11 cellular contexts compared by ENCODE assay signal in the genomic region with DNA sequence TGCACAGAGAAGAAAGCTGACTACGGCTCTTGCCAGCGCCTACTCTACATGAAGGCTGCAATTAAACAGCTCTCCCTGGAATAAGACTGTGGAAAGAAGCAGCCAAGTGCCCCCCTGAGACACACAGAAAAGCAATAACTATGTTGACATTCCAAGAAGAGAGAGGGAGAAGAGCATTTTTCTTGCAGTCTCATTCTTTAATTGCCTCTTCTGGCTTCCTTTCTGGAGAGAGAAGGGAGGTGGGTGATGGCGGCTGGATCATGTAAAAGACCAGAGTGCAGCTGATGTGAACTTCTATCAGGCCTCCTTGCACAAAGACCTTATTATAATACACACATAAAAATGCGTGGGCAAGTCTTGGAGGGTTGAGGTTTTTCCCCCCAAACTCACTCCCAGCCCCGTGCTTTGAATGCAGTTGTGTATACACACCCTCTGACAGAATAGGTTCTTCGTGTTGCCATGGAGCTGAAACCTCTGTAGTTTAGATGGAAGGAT. TPM values are rescaled to one million over a fixed set of nuclear protein-coding genes. Genes with fewer than 3 reads are reported as not detected.
DNase-seq lines count a peak whose midpoint lies in the region; ATAC-seq and TF ChIP-seq lines count a peak whose summit lies in the region.
"Had no signal": no experiment of that assay in that cellular context is flagged by ENCODE, and none has a peak within 500 bp of the region (broad histone marks: within the 10 kb centered on the region; RNA-seq: fewer than 3 reads in every experiment).

No MANE protein-coding gene starts in this region.

- H3K36me3 ChIP-seq in CD4-positive, alpha-beta memory T cell (ENCODE audit: insufficient read depth, low read length), result no peaks in the 10 kb centered on the region
- no peaks in the 10 kb centered on the region for H3K36me3 ChIP-seq in neural progenitor cell
- 0 out of 2 replicates have a peak, but pooled peaks cover 5% of the 10 kb centered on the region for H3K36me3 ChIP-seq in GM23248 (ENCODE audit: low read depth)
- H3K36me3 ChIP-seq: pancreas had no signal

- H4K20me1 ChIP-seq in neural progenitor cell (ENCODE audit: low read depth) (no peaks in the 10 kb centered on the region), GM23248 (ENCODE audit: insufficient read depth) (no peaks in the 10 kb centered on the region)

- H3K4me2 ChIP-seq in neural progenitor cell (no peak overlapping the region), GM23248 (ENCODE audit: unreplicated experiment) (no peak overlapping the region)

- no peaks in the 10 kb centered on the region for H3K27me3 Mint-ChIP-seq in CD4-positive, alpha-beta memory T cell
- no peaks in the 10 kb centered on the region for H3K27me3 Mint-ChIP-seq in neural progenitor cell (ENCODE audit: insufficient read depth, low read depth)

- DNase-seq in CD4-positive, alpha-beta memory T cell, result peak; percentile 55 to 78 (median 66)
- peak; percentile 46 for DNase-seq in NCI-H2227 (lab: John Stamatoyannopoulos, UW; ENCODE audit: unreplicated experiment)
- DNase-seq in neural progenitor cell (ENCODE audit: low spot score), result no peak
- no peak for DNase-seq in CD1c-positive myeloid dendritic cell (ENCODE audit: extremely low spot score)
- DNase-seq in GM23248, result no peak
- no peak for DNase-seq in NCI-H526 treated with DMSO at 0.1 percent for 48 hours (lab: John Stamatoyannopoulos, UW)
- DNase-seq: pancreas had no signal

- H3K9me3 Mint-ChIP-seq in CD4-positive, alpha-beta memory T cell, result no peaks in the 10 kb centered on the region
- no peaks in the 10 kb centered on the region for H3K9me3 Mint-ChIP-seq in neural progenitor cell
- H3K9me3 Mint-ChIP-seq: activated T-helper 2 cell treated with anti-CD3 and anti-CD28 coated beads, Interferon-gamma antibody, Interleukin-2, Interleukin-4, amounts not matched to agents 10 μg/mL and 5 μg/mL and 100 μg/mL, durations not matched to agents 14 hours and 24 hours and 36 hours had no signal

- H3F3A ChIP-seq in neural progenitor cell (ENCODE audit: low read depth) (no peaks in the 10 kb centered on the region), GM23248 (ENCODE audit: insufficient read depth) (peaks cover 39% of the 10 kb centered on the region)

- H3K4me3 ChIP-seq in CD4-positive, alpha-beta memory T cell (ENCODE audit: low read length in 2 of 2), result peak overlapping the region in 1 of 2 donors; percentile 22
- H3K4me3 ChIP-seq in neural progenitor cell (no peak overlapping the region), GM23248 (no peak overlapping the region)
- H3K4me3 ChIP-seq: GM12878, pancreas had no signal

- H3K9ac ChIP-seq in neural progenitor cell, result no peak overlapping the region
- no peak overlapping the region for H3K9ac ChIP-seq in GM23248

- no peaks in the 10 kb centered on the region for H3K9me3 ChIP-seq in CD4-positive, alpha-beta memory T cell (ENCODE audit: control insufficient read depth in 1 of 2, low read length in 2 of 2)
- H3K9me3 ChIP-seq in neural progenitor cell (ENCODE audit: low read depth) (no peaks in the 10 kb centered on the region), GM23248 (ENCODE audit: low read depth) (no peaks in the 10 kb centered on the region)
- H3K9me3 ChIP-seq: pancreas had no signal

- POLR2A ChIA-PET in CD4-positive, alpha-beta memory T cell (lab: Charles Lee; ENCODE audit: partially characterized antibody), result interaction anchor here (1.1 to 11.0 kb wide), 17 partner anchors 9 to 76 kb away, joined by 3 to 274 read pairs (median 8); partner anchors contain the start of gene HIVEP2

- H2AFZ ChIP-seq in neural progenitor cell (replicated peaks) (no peak overlapping the region), GM23248 (no peak overlapping the region)

- peak overlapping the region in 3 of 7 donors; percentile 96 to 98 (median 98) for H3K27ac Mint-ChIP-seq in CD4-positive, alpha-beta memory T cell
- H3K27ac Mint-ChIP-seq in neural progenitor cell, result peak overlapping the region; percentile 55
- H3K27ac Mint-ChIP-seq: activated T-helper 2 cell treated with anti-CD3 and anti-CD28 coated beads, Interferon-gamma antibody, Interleukin-2, Interleukin-4, amounts not matched to agents 10 μg/mL and 5 μg/mL and 100 μg/mL, durations not matched to agents 14 hours and 24 hours and 36 hours had no signal

- H3K36me3 Mint-ChIP-seq in CD4-positive, alpha-beta memory T cell, result peaks cover 7 to 9% of the 10 kb centered on the region in 2 donors
- no peaks in the 10 kb centered on the region for H3K36me3 Mint-ChIP-seq in neural progenitor cell

- WGBS in GM23248 (ENCODE audit: low coverage in 1 of 2, low lambda C conversion rate in 2 of 2, missing lambda C conversion rate in 2 of 2), 2 experiments, result 87 to 91% methylated on average over 6 of the region's 6 CpGs

- in situ Hi-C loops in GM23248 (cut with MboI), result no loop called here

- CTCF ChIA-PET in CD4-positive, alpha-beta memory T cell (lab: Charles Lee; ENCODE audit: partially characterized antibody), result interaction anchor here (0.5 to 2.5 kb wide), 9 partner anchors 8 to 1799 kb away, joined by 3 to 10 read pairs (median 5); no protein-coding TSS in a partner anchor

- H3K79me2 ChIP-seq in neural progenitor cell (ENCODE audit: low read depth) (no peaks in the 10 kb centered on the region), GM23248 (ENCODE audit: insufficient read depth) (peaks cover 91% of the 10 kb centered on the region)

- ATAC-seq in HG02623 (IDR thresholded peaks at IDR 0.05; ENCODE audit: unreplicated experiment), result no peak
- ATAC-seq: GM12878, pancreas had no signal

- no peak for TF ChIP-seq CTCF in neural progenitor cell (IDR thresholded peaks at IDR 0.05)

- intact Hi-C loops in CD4-positive, alpha-beta memory T cell (cut with micrococcal nuclease), result loop anchor here (5.0 kb wide), 1 partner anchor 58 kb away; no protein-coding TSS in a partner anchor

- H3K4me3 Mint-ChIP-seq in CD4-positive, alpha-beta memory T cell, result peak overlapping the region in 7 of 8 donors; percentile 58 to 91 (median 73)
- no peak overlapping the region for H3K4me3 Mint-ChIP-seq in neural progenitor cell

- H3K9me2 ChIP-seq in GM23248 (ENCODE audit: insufficient read depth), result no peaks in the 10 kb centered on the region

- peaks cover 1 to 50% (median 31%) of the 10 kb centered on the region in 4 donors for H3K4me1 Mint-ChIP-seq in CD4-positive, alpha-beta memory T cell
- peaks cover 12% of the 10 kb centered on the region for H3K4me1 Mint-ChIP-seq in neural progenitor cell

- H3K27me3 ChIP-seq in CD4-positive, alpha-beta memory T cell (ENCODE audit: insufficient read depth, low read length), result no peaks in the 10 kb centered on the region
- H3K27me3 ChIP-seq in neural progenitor cell (no peaks in the 10 kb centered on the region), GM23248 (replicated peaks; ENCODE audit: insufficient read depth) (no peaks in the 10 kb centered on the region)
- H3K27me3 ChIP-seq: pancreas had no signal

- peak overlapping the region; percentile 86 for H3K27ac ChIP-seq in CD4-positive, alpha-beta memory T cell (ENCODE audit: low read depth, low read length)
- H3K27ac ChIP-seq in cingulate gyrus (ENCODE audit: low read depth, low read length) (peak overlapping the region; percentile 34), neural progenitor cell (no peak overlapping the region), GM23248 (no peak overlapping the region)
- H3K27ac ChIP-seq: pancreas had no signal

- H3K4me1 ChIP-seq in CD4-positive, alpha-beta memory T cell (ENCODE audit: insufficient read depth, low read length), result peaks cover 95% of the 10 kb centered on the region
- H3K4me1 ChIP-seq in neural progenitor cell (no peaks in the 10 kb centered on the region), GM23248 (ENCODE audit: insufficient read depth) (peaks cover 47% of the 10 kb centered on the region)

RNA-seq across cellular contexts. Expression of gene HIVEP2, which starts 44.5 kb away (rescaled TPM):
- total RNA-seq in CD4-positive, alpha-beta memory T cell, result 10 to 100 TPM; 90.6 to 92.7 TPM
- polyA plus RNA-seq in CD4-positive, alpha-beta memory T cell, result 10 to 100 TPM in 1 of 2 donors, 1 to 10 TPM in 1; 5.0 to 22.9 TPM
- total RNA-seq in neural progenitor cell (ENCODE audit: low replicate concordance), result 2.0 and 2.1 TPM in 2 replicates
- 15.0 and 21.0 TPM in 2 replicates for total RNA-seq in GM23248 (2014; rRNA removed; shearing (Covaris generic))
- polyA plus RNA-seq in GM23248 (2016; fragmentation: Nextera tagmentation; extraction: Ambion mirVana), result 6.8 and 8.3 TPM in 2 replicates

Comparison
In these comparisons a context has a peak if more than half of its experiments do, and no peak if none do; other contexts are left out.
1. DNase-seq: peak in CD4-positive, alpha-beta memory T cell (5 of 5) and NCI-H2227 (single experiment); none in neural progenitor cell (single experiment), CD1c-positive myeloid dendritic cell (single experiment), GM23248 (single experiment) and NCI-H526 treated with DMSO at 0.1 percent for 48 hours (single experiment).
2. H3K27ac ChIP-seq: peak in CD4-positive, alpha-beta memory T cell (single experiment) and cingulate gyrus (single experiment); none in neural progenitor cell (single experiment) and GM23248 (single experiment).